Comparison of ENCODE assay signal across 2 cellular contexts in the genomic region with DNA sequence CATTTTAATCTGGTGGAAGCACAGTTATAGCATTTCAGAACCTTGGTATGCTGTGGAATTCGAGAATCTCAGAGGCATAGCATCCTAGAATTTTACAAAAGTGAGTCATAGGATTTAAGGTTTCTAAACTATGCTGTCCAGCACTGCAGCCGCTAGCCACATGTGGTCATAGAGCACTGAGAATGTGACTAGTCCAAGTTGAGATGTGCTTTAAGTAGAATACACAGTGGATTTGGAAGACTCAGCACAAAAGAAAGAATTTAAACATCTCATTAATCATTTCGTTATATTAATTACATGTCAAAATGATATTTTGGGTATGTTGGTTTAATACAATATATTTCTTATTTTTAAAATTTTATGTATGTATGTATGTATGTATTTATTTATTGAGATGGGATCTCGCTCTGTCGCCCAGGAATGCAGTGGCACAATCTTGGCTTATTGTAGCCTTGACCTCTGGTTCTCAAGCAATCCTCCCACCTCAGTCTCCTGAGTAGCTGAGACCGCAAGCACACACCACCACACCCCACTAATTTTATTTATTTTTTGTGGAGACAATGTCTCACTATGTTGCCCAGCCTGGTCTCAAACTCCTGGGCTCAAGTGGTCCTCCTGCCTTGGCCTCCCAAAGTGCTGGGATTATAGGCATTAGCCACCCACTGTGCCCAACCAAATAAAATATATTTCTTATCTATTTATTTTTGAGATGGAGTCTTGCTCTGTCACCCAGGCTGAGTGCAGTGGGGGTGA.
TF ChIP-seq lines count a peak whose summit lies in the region.

No MANE protein-coding gene starts in this region.

TF ChIP-seq in liver, 16 proteins besides CTCF, POLR2A, EP300 and RAD21:
- TF ChIP-seq FOXA2 (IDR thresholded peaks at IDR 0.05) (no peak), REST (IDR thresholded peaks at IDR 0.05) (peak; percentile 96), YY1 (IDR thresholded peaks at IDR 0.05) (no peak), JUND (IDR thresholded peaks at IDR 0.05) (no peak), MAX (IDR thresholded peaks at IDR 0.05) (no peak)
TF ChIP-seq in liver: peak in this region for 1.

TF ChIP-seq in HepG2, 621 proteins besides CTCF, POLR2A, EP300 and RAD21:
- TF ChIP-seq ZNF597 (CRISPR knock-in tag; IDR thresholded peaks at IDR 0.05) (no peak), REST (IDR thresholded peaks at IDR 0.05; ENCODE audit: borderline replicate concordance in 1 of 2, low read depth in 1 of 2, low read length in 2 of 2) (0 out of 4 replicates have a peak, but pooled peaks of 1 of the 2 experiments have one; percentile 38), MTF1 (CRISPR knock-in tag; IDR thresholded peaks at IDR 0.05) (no peak), MAFK (conservative IDR thresholded peaks at IDR 0.05 in 1 of 2, IDR thresholded peaks at IDR 0.05 in 1 of 2; ENCODE audit: low read length in 2 of 2) (peak in 1 of 2 experiments; percentile 40; a peak in 1 of 4 replicates), ZFAT (CRISPR knock-in tag; conservative IDR thresholded peaks at IDR 0.05) (no peak), PHF20 (CRISPR knock-in tag; IDR thresholded peaks at IDR 0.05) (no peak), TCF12 (IDR thresholded peaks at IDR 0.05) (no peak), TCF12 (CRISPR knock-in tag; IDR thresholded peaks at IDR 0.05) (no peak)
- TF ChIP-seq, protein P1, sequence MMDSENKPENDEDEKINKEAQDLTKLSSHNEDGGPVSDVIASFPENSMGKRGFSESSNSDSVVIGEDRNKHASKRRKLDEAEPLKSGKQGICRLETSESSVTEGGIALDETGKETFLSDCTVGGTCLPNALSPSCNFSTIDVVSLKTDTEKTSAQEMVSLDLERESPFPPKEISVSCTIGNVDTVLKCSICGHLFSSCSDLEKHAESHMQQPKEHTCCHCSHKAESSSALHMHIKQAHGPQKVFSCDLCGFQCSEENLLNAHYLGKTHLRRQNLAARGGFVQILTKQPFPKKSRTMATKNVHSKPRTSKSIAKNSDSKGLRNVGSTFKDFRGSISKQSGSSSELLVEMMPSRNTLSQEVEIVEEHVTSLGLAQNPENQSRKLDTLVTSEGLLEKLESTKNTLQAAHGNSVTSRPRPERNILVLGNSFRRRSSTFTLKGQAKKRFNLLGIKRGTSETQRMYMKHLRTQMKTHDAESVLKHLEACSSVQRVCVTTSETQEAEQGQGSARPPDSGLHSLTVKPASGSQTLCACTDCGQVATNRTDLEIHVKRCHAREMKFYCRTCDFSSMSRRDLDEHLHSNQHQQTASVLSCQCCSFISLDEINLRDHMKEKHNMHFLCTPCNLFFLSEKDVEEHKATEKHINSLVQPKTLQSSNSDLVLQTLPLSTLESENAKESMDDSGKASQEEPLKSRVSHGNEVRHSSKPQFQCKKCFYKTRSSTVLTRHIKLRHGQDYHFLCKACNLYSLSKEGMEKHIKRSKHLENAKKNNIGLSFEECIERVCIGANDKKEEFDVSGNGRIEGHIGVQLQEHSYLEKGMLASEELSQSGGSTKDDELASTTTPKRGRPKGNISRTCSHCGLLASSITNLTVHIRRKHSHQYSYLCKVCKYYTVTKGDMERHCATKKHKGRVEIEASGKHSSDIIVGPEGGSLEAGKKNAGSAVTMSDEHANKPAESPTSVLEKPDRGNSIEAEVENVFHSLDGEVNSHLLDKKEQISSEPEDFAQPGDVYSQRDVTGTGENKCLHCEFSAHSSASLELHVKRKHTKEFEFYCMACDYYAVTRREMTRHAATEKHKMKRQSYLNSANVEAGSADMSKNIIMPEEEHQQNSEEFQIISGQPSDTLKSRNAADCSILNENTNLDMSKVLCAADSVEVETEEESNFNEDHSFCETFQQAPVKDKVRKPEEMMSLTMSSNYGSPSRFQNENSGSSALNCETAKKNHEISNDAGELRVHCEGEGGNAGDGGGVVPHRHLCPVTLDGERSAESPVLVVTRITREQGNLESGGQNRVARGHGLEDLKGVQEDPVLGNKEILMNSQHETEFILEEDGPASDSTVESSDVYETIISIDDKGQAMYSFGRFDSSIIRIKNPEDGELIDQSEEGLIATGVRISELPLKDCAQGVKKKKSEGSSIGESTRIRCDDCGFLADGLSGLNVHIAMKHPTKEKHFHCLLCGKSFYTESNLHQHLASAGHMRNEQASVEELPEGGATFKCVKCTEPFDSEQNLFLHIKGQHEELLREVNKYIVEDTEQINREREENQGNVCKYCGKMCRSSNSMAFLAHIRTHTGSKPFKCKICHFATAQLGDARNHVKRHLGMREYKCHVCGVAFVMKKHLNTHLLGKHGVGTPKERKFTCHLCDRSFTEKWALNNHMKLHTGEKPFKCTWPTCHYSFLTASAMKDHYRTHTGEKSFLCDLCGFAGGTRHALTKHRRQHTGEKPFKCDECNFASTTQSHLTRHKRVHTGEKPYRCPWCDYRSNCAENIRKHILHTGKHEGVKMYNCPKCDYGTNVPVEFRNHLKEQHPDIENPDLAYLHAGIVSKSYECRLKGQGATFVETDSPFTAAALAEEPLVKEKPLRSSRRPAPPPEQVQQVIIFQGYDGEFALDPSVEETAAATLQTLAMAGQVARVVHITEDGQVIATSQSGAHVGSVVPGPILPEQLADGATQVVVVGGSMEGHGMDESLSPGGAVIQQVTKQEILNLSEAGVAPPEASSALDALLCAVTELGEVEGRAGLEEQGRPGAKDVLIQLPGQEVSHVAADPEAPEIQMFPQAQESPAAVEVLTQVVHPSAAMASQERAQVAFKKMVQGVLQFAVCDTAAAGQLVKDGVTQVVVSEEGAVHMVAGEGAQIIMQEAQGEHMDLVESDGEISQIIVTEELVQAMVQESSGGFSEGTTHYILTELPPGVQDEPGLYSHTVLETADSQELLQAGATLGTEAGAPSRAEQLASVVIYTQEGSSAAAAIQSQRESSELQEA (CRISPR knock-in tag; IDR thresholded peaks at IDR 0.05; ENCODE audit: not compliant biosample characterization) = no peak
- TF ChIP-seq, protein P2, sequence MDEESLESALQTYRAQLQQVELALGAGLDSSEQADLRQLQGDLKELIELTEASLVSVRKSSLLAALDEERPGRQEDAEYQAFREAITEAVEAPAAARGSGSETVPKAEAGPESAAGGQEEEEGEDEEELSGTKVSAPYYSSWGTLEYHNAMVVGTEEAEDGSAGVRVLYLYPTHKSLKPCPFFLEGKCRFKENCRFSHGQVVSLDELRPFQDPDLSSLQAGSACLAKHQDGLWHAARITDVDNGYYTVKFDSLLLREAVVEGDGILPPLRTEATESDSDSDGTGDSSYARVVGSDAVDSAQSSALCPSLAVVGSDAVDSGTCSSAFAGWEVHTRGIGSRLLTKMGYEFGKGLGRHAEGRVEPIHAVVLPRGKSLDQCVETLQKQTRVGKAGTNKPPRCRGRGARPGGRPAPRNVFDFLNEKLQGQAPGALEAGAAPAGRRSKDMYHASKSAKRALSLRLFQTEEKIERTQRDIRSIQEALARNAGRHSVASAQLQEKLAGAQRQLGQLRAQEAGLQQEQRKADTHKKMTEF (CRISPR knock-in tag; IDR thresholded peaks at IDR 0.05) = no peak
- TF ChIP-seq, protein P3, sequence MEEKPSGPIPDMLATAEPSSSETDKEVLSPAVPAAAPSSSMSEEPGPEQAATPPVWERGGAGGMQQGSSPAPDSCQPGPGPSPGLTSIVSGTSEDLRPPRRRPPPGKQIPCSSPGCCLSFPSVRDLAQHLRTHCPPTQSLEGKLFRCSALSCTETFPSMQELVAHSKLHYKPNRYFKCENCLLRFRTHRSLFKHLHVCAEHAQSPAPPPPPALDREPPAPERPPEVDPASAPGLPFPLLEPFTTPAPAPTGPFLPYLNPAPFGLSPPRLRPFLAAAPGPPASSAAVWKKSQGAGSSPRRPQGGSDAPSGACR (CRISPR knock-in tag; IDR thresholded peaks at IDR 0.05) = no peak
